In genomic region chr3:50617911-50618481, GRCh38 we compare ENCODE assay signal across 2 cellular contexts.
TF ChIP-seq lines count a peak whose summit lies in the region.

No MANE protein-coding gene starts in this region.

TF ChIP-seq in SK-N-SH, 30 proteins besides CTCF, POLR2A, EP300 and RAD21 (continued from another document):
- TF ChIP-seq USF1 (IDR thresholded peaks at IDR 0.05; ENCODE audit: borderline replicate concordance, low read depth) (no peak), JUND (IDR thresholded peaks at IDR 0.05) (no peak)
TF ChIP-seq in SK-N-SH: peak in this region for 0.

TF ChIP-seq in SK-N-SH treated with all-trans-retinoic acid at 6 μM for 48 hours, 23 proteins besides CTCF, POLR2A, EP300 and RAD21 (continued from another document):
- TF ChIP-seq POU6F1 (CRISPR knock-in tag; IDR thresholded peaks at IDR 0.05; ENCODE audit: borderline replicate concordance, low read depth) (no peak), ZNF565 (CRISPR knock-in tag; conservative IDR thresholded peaks at IDR 0.05; ENCODE audit: low read depth) (no peak), ISL1 (CRISPR knock-in tag; IDR thresholded peaks at IDR 0.05) (no peak), CREB5 (CRISPR knock-in tag; IDR thresholded peaks at IDR 0.05; ENCODE audit: low read depth) (no peak), TSHZ2 (CRISPR knock-in tag; IDR thresholded peaks at IDR 0.05) (no peak), BACH2 (CRISPR knock-in tag; IDR thresholded peaks at IDR 0.05; ENCODE audit: borderline replicate concordance) (no peak), PATZ1 (CRISPR knock-in tag; IDR thresholded peaks at IDR 0.05; ENCODE audit: borderline replicate concordance) (no peak), SNAI2 (CRISPR knock-in tag; IDR thresholded peaks at IDR 0.05) (no peak), GLIS3 (CRISPR knock-in tag; IDR thresholded peaks at IDR 0.05) (no peak), ARNTL (CRISPR knock-in tag; IDR thresholded peaks at IDR 0.05; ENCODE audit: borderline replicate concordance, low read depth) (no peak), TOX (CRISPR knock-in tag; IDR thresholded peaks at IDR 0.05; ENCODE audit: borderline replicate concordance) (no peak), ZFP3 (CRISPR knock-in tag; IDR thresholded peaks at IDR 0.05) (no peak), CSDC2 (CRISPR knock-in tag; IDR thresholded peaks at IDR 0.05) (no peak)
